8 cellular contexts compared by ENCODE assay signal in the genomic region with DNA sequence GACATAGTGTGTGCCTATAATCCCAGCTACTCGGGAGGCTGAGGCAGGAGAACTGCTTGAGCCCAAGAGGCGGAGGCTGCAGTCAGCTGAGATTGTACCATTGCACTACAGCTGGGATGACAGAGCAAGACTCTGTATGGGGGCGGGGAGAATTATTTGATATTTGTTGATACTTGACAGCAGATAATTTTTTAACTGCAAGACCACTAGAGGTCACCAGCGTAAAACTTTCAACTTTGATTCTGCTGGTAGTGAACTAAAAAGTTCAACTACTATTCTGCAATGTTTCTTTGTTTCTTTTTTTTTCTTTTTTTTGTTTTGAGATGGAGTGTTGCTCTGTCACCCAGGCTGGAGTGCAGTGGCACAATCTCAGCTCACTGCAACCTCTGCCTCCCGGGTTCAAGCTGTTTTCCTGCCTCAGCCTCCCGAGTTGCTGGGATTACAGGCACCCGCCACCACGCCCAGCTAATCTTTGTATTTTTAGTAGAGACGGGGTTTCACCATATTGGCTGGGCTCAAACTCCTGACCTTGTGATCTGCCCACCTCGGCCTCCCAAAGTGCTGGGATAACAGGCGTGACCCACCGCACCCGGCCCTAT. TPM values are rescaled to one million over a fixed set of nuclear protein-coding genes. Genes with fewer than 3 reads are reported as not detected.
DNase-seq lines count a peak whose midpoint lies in the region; ATAC-seq, FAIRE-seq and TF ChIP-seq lines count a peak whose summit lies in the region.
"Not testable (repeated sequence)": the region's sequence is repeated elsewhere in the genome, so short reads cannot be mapped to it uniquely, and the experiment has no call there.

No MANE protein-coding gene starts in this region.

- DNase-seq in AG09309 (ENCODE audit: low read depth) (peak; percentile 46), HuH-7.5 (ENCODE audit: low spot score) (peak; percentile 34), NCI-H69 (lab: John Stamatoyannopoulos, UW) (peak; percentile 71), choroid plexus epithelial cell (ENCODE audit: low read depth) (peak; percentile 87), immature natural killer cell (peak; percentile 38 to 58 (median 46)), gastrocnemius medialis (peak; percentile 11 to 30)
- DNase-seq in GM18507 (ENCODE audit: extremely low spot score, insufficient read length, low read depth), result not testable (repeated sequence)

- not testable (repeated sequence) for TF ChIP-seq POLR2A in gastrocnemius medialis (IDR thresholded peaks at IDR 0.05)

- H3K36me3 Mint-ChIP-seq in immature natural killer cell, result not testable (repeated sequence)

- peak overlapping the region in 3 of 4 donors; percentile 1 to 42 (median 29) for H3K27ac ChIP-seq in gastrocnemius medialis

- peaks cover 0 to 13% of the 10 kb centered on the region in 2 donors for H3K4me1 ChIP-seq in gastrocnemius medialis

- TF ChIP-seq CTCF in AG09309 (IDR thresholded peaks at IDR 0.05; ENCODE audit: control insufficient read depth, insufficient read depth, low read depth, low read length, missing control alignments), result peak; percentile 54
- TF ChIP-seq CTCF in choroid plexus epithelial cell (conservative IDR thresholded peaks at IDR 0.05; ENCODE audit: low read depth, low read length), result peak; percentile 58
- TF ChIP-seq CTCF in gastrocnemius medialis (IDR thresholded peaks at IDR 0.05 in 4 of 5, conservative IDR thresholded peaks at IDR 0.05 in 1 of 5), result peak; percentile 47 to 64 (median 57)

- not testable (repeated sequence) for H3K4me3 ChIP-seq in AG09309 (ENCODE audit: control insufficient read depth, low read depth, low read length); choroid plexus epithelial cell (ENCODE audit: low read depth, low read length); gastrocnemius medialis

- intact Hi-C loops in gastrocnemius medialis (cut with DNase I; ENCODE audit: low total_unique reads), result loop anchor here (1.0 to 10.0 kb wide), 3 partner anchors 104 to 377 kb away; a partner anchor contains a TSS

- H3K27me3 Mint-ChIP-seq in immature natural killer cell (ENCODE audit: low read depth in 3 of 3), result not testable (repeated sequence)

- peak; percentile 78 for FAIRE-seq in GM18507 (lab: Jason Lieb, UNC)

- H3K4me1 Mint-ChIP-seq in immature natural killer cell, result peaks cover 18 to 31% of the 10 kb centered on the region in 2 donors

- not testable (repeated sequence) for H3K36me3 ChIP-seq in gastrocnemius medialis

- peak; percentile 77 to 81 for ATAC-seq in activated CD4-positive, CD25-positive, alpha-beta regulatory T cell treated with anti-CD3 and anti-CD28 coated beads, Interleukin-2, amount 50 U/mL, for 24 hours
- ATAC-seq in gastrocnemius medialis, result peak; percentile 89

- H3K9me3 Mint-ChIP-seq in immature natural killer cell, result not testable (repeated sequence)

- H3K4me3 Mint-ChIP-seq in immature natural killer cell, result not testable (repeated sequence)

- in situ Hi-C loops in gastrocnemius medialis (cut with MboI; ENCODE audit: low sequenced_read_pairs in 4 of 4), result loop anchor here in 3 of 4 donors (5.0 to 25.0 kb wide), 3 partner anchors 97 to 382 kb away; no protein-coding TSS in a partner anchor

- H3K27me3 ChIP-seq in gastrocnemius medialis, result not testable (repeated sequence)

- H3K27ac Mint-ChIP-seq in immature natural killer cell, result peak overlapping the region in 2 of 6 donors; percentile 6 to 30

- not testable (repeated sequence) for H3K9me3 ChIP-seq in gastrocnemius medialis

RNA-seq across cellular contexts. Expression of a gene that starts 45.2 kb away (rescaled TPM):
- 1 to 10 TPM; 5.0 to 8.3 (median 5.3) TPM for polyA plus RNA-seq in immature natural killer cell
- total RNA-seq in gastrocnemius medialis, result 10 to 100 TPM in 2 of 4 donors, 1 to 10 TPM in 2; 2.9 to 12.8 (median 9.2) TPM

RNA-seq across cellular contexts. Expression of a gene that starts 46.0 kb away (rescaled TPM):
- polyA plus RNA-seq in immature natural killer cell, result 1 to 10 TPM in 2 of 3 donors, not detected in 1; 2.8 to 3.7 TPM
- total RNA-seq in gastrocnemius medialis, result 10 to 100 TPM; 57.7 to 98.7 (median 77.9) TPM
